ENCODE assay signal across 19 cellular contexts in the genomic region with DNA sequence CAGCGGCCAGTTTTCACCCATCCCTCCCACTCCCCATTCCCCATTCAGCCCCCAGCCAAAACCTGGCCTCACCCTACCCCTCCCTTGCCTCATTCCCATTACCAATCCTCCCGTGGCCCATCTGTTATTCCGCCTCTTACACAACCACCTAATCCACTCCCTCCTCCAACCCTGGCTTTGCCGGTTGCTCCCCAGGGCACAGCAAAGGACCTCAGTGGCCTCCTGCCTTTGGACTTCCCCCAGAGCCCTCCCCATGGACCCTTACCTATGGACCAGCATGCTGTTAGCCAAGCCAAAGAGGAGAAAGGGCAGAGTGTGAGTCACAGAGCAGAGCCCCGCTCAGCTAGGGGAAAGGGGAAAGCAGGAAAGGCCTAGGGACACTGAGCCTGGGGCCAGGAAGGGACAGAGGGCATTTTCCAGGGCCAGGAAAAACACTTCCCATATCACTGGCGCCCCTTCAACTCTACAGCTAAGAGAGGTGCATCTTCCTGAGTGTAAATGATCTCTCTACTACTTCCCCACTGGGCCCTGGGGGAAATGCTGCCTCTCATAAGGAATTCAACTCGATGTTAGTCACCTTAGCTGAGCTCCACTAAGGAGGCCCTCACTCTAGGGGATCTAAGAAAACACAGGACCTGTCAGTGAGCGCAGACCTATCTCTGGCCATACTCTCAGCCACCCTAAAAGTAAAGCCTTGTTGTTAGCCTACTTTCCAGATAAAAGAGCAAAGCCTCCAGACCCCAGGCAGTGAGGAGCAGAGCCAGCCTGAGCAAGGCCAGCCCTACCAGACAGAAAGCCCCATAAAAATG. TPM values are rescaled to one million over a fixed set of nuclear protein-coding genes. Genes with fewer than 3 reads are reported as not detected.
DNase-seq lines count a peak whose midpoint lies in the region; ATAC-seq and TF ChIP-seq lines count a peak whose summit lies in the region.
"Had no signal": no experiment of that assay in that cellular context is flagged by ENCODE, and none has a peak within 500 bp of the region (broad histone marks: within the 10 kb centered on the region; RNA-seq: fewer than 3 reads in every experiment).

No MANE protein-coding gene starts in this region.

- H3K4me1 Mint-ChIP-seq in progenitor cell of endocrine pancreas (ENCODE audit: low read depth): peaks cover 29% of the 10 kb centered on the region

- no peaks in the 10 kb centered on the region for H3K36me3 Mint-ChIP-seq in progenitor cell of endocrine pancreas (ENCODE audit: insufficient read depth)
- H3K36me3 Mint-ChIP-seq: neural progenitor cell had no signal

- TF ChIP-seq POLR2A in NB4 (IDR thresholded peaks at IDR 0.05; ENCODE audit: extremely low read depth, insufficient read length): no peak

- DNase-seq in NCI-H2171 treated with DMSO at 0.1 percent for 48 hours (lab: John Stamatoyannopoulos, UW) (peak; percentile 34), NCI-H2171 (lab: John Stamatoyannopoulos, UW) (no peak), NB4 (ENCODE audit: low read depth) (peak; percentile 19), fibroblast of mammary gland (ENCODE audit: low read depth) (peak; percentile 87), progenitor cell of endocrine pancreas (ENCODE audit: low spot score, unreplicated experiment) (no peak), UCSD-AML1 (lab: John Stamatoyannopoulos, UW; ENCODE audit: unreplicated experiment) (no peak)
- DNase-seq: 8988T; activated CD4-positive, alpha-beta T cell treated with anti-CD3 and anti-CD28 coated beads, Interleukin-2, amount 50 U/mL, for 4 hours; brain microvascular endothelial cell; CD8-positive, alpha-beta T cell; head of caudate nucleus; NCI-H345; spleen; T-helper 2 cell had no signal

- H3K4me3 Mint-ChIP-seq in progenitor cell of endocrine pancreas (ENCODE audit: low read depth): no peak overlapping the region
- H3K4me3 Mint-ChIP-seq: activated T-helper 1 cell treated with anti-CD3 and anti-CD28 coated beads, Interleukin-12 subunit alpha, Interleukin-12 subunit beta, Interleukin-2, Interleukin-4 antibody, amounts not matched to agents 30 ng/mL and 10 ng/mL and 1 ng/mL, durations not matched to agents 14 hours and 24 hours and 36 hours; CD8-positive, alpha-beta T cell; neural progenitor cell had no signal

- no peaks in the 10 kb centered on the region for H3K27me3 Mint-ChIP-seq in progenitor cell of endocrine pancreas

- H3K4me3 ChIP-seq in NB4 (ENCODE audit: low read depth, low read length): no peak overlapping the region
- H3K4me3 ChIP-seq in fibroblast of mammary gland (ENCODE audit: control insufficient read depth, low read depth, low read length): no peak overlapping the region
- H3K4me3 ChIP-seq: neural progenitor cell, spleen, suprapubic skin had no signal

- no peaks in the 10 kb centered on the region for H3K9me3 Mint-ChIP-seq in progenitor cell of endocrine pancreas (ENCODE audit: low read depth)
- H3K9me3 Mint-ChIP-seq: activated T-helper 1 cell treated with anti-CD3 and anti-CD28 coated beads, Interleukin-12 subunit alpha, Interleukin-12 subunit beta, Interleukin-2, Interleukin-4 antibody, amounts not matched to agents 30 ng/mL and 10 ng/mL and 1 ng/mL, durations not matched to agents 14 hours and 24 hours and 36 hours; CD8-positive, alpha-beta T cell; neural progenitor cell had no signal

- no peak for ATAC-seq in GM19395 (IDR thresholded peaks at IDR 0.05; ENCODE audit: unreplicated experiment)
- ATAC-seq in HG02981 (IDR thresholded peaks at IDR 0.05; ENCODE audit: unreplicated experiment): no peak
- ATAC-seq: CD8-positive, alpha-beta T cell had no signal

- H3K27ac Mint-ChIP-seq in progenitor cell of endocrine pancreas: peak overlapping the region; percentile 78
- H3K27ac Mint-ChIP-seq: activated T-helper 1 cell treated with anti-CD3 and anti-CD28 coated beads, Interleukin-12 subunit alpha, Interleukin-12 subunit beta, Interleukin-2, Interleukin-4 antibody, amounts not matched to agents 30 ng/mL and 10 ng/mL and 1 ng/mL, durations not matched to agents 14 hours and 24 hours and 36 hours; CD8-positive, alpha-beta T cell; neural progenitor cell had no signal

- TF ChIP-seq CTCF in NB4 (IDR thresholded peaks at IDR 0.05; ENCODE audit: low read depth, low read length): no peak
- no peak for TF ChIP-seq CTCF in fibroblast of mammary gland (conservative IDR thresholded peaks at IDR 0.05; ENCODE audit: control insufficient read depth, insufficient read depth, low read depth, low read length)
- no peak for TF ChIP-seq CTCF in progenitor cell of endocrine pancreas (IDR thresholded peaks at IDR 0.05; ENCODE audit: unreplicated experiment)

RNA-seq across cellular contexts. Expression of gene PEMT, which starts 10.6 kb away (rescaled TPM):
- total RNA-seq in progenitor cell of endocrine pancreas: 61.3 and 67.0 TPM in 2 replicates

Comparison
In these comparisons a context has a peak if more than half of its experiments do, and no peak if none do; other contexts are left out.
1. DNase-seq: peak in NCI-H2171 treated with DMSO at 0.1 percent for 48 hours (single experiment), NB4 (single experiment) and fibroblast of mammary gland (single experiment); none in NCI-H2171 (single experiment), progenitor cell of endocrine pancreas (single experiment) and UCSD-AML1 (single experiment).